Comparison of ENCODE assay signal across 1 cellular context in the genomic region with DNA sequence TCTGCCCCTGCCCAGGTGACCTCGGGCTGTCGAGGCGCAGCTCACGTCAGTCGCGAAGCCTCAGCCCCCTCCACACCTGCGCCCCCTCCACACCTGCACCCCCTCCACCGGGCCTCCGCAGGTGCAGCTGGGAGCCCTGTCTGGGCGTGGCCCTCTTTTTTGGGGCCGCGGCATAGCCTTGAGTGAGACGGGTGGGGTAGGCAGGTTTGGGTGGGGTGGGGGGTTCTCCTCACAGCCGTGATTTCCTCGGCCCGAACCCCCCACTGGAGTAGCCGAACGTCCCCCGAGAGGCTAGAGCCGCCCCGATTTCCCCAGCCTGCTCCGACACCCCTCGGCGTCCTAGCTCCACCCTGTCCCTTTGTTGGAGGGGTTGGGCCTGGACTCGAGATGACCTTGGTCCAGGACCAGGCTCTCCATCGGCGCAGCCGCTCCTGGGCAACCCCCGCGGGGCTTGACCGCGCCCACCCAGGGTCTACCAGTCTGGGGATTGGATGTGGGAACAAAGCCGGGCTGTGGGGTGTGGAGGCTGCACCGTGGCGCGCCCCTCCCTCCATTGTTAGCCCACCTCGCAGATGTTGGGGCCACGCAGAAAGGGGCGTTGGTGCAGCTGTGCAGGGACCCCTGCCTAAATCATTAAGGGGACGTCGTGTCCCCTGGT.
TF ChIP-seq lines count a peak whose summit lies in the region.

No MANE protein-coding gene starts in this region.

TF ChIP-seq in WTC11, 78 proteins besides CTCF, POLR2A, EP300 and RAD21 (continued from another document):
- TF ChIP-seq, protein P1, sequence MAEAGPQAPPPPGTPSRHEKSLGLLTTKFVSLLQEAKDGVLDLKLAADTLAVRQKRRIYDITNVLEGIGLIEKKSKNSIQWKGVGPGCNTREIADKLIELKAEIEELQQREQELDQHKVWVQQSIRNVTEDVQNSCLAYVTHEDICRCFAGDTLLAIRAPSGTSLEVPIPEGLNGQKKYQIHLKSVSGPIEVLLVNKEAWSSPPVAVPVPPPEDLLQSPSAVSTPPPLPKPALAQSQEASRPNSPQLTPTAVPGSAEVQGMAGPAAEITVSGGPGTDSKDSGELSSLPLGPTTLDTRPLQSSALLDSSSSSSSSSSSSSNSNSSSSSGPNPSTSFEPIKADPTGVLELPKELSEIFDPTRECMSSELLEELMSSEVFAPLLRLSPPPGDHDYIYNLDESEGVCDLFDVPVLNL (CRISPR knock-in tag; IDR thresholded peaks at IDR 0.05; ENCODE audit: borderline replicate concordance, low read depth): no peak
- TF ChIP-seq FOXK1 (CRISPR knock-in tag; IDR thresholded peaks at IDR 0.05) (no peak), IRF2 (CRISPR knock-in tag; IDR thresholded peaks at IDR 0.05; ENCODE audit: borderline replicate concordance, low read depth) (no peak), SMAD3 (CRISPR knock-in tag; IDR thresholded peaks at IDR 0.05; ENCODE audit: borderline replicate concordance) (no peak), CREB1 (CRISPR knock-in tag; IDR thresholded peaks at IDR 0.05) (no peak), MYBL2 (CRISPR knock-in tag; IDR thresholded peaks at IDR 0.05) (no peak), ZNF232 (CRISPR knock-in tag; IDR thresholded peaks at IDR 0.05) (no peak)
- TF ChIP-seq, protein P2, sequence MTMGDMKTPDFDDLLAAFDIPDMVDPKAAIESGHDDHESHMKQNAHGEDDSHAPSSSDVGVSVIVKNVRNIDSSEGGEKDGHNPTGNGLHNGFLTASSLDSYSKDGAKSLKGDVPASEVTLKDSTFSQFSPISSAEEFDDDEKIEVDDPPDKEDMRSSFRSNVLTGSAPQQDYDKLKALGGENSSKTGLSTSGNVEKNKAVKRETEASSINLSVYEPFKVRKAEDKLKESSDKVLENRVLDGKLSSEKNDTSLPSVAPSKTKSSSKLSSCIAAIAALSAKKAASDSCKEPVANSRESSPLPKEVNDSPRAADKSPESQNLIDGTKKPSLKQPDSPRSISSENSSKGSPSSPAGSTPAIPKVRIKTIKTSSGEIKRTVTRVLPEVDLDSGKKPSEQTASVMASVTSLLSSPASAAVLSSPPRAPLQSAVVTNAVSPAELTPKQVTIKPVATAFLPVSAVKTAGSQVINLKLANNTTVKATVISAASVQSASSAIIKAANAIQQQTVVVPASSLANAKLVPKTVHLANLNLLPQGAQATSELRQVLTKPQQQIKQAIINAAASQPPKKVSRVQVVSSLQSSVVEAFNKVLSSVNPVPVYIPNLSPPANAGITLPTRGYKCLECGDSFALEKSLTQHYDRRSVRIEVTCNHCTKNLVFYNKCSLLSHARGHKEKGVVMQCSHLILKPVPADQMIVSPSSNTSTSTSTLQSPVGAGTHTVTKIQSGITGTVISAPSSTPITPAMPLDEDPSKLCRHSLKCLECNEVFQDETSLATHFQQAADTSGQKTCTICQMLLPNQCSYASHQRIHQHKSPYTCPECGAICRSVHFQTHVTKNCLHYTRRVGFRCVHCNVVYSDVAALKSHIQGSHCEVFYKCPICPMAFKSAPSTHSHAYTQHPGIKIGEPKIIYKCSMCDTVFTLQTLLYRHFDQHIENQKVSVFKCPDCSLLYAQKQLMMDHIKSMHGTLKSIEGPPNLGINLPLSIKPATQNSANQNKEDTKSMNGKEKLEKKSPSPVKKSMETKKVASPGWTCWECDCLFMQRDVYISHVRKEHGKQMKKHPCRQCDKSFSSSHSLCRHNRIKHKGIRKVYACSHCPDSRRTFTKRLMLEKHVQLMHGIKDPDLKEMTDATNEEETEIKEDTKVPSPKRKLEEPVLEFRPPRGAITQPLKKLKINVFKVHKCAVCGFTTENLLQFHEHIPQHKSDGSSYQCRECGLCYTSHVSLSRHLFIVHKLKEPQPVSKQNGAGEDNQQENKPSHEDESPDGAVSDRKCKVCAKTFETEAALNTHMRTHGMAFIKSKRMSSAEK (CRISPR knock-in tag; IDR thresholded peaks at IDR 0.05; ENCODE audit: borderline replicate concordance): no peak
- TF ChIP-seq, protein P3, sequence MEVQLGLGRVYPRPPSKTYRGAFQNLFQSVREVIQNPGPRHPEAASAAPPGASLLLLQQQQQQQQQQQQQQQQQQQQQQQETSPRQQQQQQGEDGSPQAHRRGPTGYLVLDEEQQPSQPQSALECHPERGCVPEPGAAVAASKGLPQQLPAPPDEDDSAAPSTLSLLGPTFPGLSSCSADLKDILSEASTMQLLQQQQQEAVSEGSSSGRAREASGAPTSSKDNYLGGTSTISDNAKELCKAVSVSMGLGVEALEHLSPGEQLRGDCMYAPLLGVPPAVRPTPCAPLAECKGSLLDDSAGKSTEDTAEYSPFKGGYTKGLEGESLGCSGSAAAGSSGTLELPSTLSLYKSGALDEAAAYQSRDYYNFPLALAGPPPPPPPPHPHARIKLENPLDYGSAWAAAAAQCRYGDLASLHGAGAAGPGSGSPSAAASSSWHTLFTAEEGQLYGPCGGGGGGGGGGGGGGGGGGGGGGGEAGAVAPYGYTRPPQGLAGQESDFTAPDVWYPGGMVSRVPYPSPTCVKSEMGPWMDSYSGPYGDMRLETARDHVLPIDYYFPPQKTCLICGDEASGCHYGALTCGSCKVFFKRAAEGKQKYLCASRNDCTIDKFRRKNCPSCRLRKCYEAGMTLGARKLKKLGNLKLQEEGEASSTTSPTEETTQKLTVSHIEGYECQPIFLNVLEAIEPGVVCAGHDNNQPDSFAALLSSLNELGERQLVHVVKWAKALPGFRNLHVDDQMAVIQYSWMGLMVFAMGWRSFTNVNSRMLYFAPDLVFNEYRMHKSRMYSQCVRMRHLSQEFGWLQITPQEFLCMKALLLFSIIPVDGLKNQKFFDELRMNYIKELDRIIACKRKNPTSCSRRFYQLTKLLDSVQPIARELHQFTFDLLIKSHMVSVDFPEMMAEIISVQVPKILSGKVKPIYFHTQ (CRISPR knock-in tag; IDR thresholded peaks at IDR 0.05): no peak
- TF ChIP-seq, protein P4, sequence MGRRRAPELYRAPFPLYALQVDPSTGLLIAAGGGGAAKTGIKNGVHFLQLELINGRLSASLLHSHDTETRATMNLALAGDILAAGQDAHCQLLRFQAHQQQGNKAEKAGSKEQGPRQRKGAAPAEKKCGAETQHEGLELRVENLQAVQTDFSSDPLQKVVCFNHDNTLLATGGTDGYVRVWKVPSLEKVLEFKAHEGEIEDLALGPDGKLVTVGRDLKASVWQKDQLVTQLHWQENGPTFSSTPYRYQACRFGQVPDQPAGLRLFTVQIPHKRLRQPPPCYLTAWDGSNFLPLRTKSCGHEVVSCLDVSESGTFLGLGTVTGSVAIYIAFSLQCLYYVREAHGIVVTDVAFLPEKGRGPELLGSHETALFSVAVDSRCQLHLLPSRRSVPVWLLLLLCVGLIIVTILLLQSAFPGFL (CRISPR knock-in tag; IDR thresholded peaks at IDR 0.05; ENCODE audit: borderline replicate concordance): no peak
- TF ChIP-seq, protein P5, sequence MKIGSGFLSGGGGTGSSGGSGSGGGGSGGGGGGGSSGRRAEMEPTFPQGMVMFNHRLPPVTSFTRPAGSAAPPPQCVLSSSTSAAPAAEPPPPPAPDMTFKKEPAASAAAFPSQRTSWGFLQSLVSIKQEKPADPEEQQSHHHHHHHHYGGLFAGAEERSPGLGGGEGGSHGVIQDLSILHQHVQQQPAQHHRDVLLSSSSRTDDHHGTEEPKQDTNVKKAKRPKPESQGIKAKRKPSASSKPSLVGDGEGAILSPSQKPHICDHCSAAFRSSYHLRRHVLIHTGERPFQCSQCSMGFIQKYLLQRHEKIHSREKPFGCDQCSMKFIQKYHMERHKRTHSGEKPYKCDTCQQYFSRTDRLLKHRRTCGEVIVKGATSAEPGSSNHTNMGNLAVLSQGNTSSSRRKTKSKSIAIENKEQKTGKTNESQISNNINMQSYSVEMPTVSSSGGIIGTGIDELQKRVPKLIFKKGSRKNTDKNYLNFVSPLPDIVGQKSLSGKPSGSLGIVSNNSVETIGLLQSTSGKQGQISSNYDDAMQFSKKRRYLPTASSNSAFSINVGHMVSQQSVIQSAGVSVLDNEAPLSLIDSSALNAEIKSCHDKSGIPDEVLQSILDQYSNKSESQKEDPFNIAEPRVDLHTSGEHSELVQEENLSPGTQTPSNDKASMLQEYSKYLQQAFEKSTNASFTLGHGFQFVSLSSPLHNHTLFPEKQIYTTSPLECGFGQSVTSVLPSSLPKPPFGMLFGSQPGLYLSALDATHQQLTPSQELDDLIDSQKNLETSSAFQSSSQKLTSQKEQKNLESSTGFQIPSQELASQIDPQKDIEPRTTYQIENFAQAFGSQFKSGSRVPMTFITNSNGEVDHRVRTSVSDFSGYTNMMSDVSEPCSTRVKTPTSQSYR (CRISPR knock-in tag; IDR thresholded peaks at IDR 0.05): no peak
